In genomic region chr12:29620030-29620429, GRCh38 we compare ENCODE assay signal across 1 cellular context.
TF ChIP-seq lines count a peak whose summit lies in the region.

No MANE protein-coding gene starts in this region.

TF ChIP-seq in GM12878, 131 proteins besides CTCF, POLR2A, EP300 and RAD21 (continued from another document):
- TF ChIP-seq PKNOX1 (IDR thresholded peaks at IDR 0.05) = no peak
- no peak for TF ChIP-seq TBL1XR1 (IDR thresholded peaks at IDR 0.05; ENCODE audit: low read depth, low read length)
- no peak for TF ChIP-seq NFYA (IDR thresholded peaks at IDR 0.05; ENCODE audit: borderline replicate concordance, low read depth, low read length)
